In genomic region chr6:116564921-116565872, GRCh38 we compare ENCODE assay signal across 10 cellular contexts. TPM values are rescaled to one million over a fixed set of nuclear protein-coding genes. Genes with fewer than 3 reads are reported as not detected.
DNase-seq lines count a peak whose midpoint lies in the region; ATAC-seq and TF ChIP-seq lines count a peak whose summit lies in the region.
"Had no signal": no experiment of that assay in that cellular context is flagged by ENCODE, and none has a peak within 500 bp of the region (broad histone marks: within the 10 kb centered on the region; RNA-seq: fewer than 3 reads in every experiment).

No MANE protein-coding gene starts in this region.

- intact Hi-C loops in IMR-90 (cut with micrococcal nuclease) = loop anchor here (5.0 kb wide), 1 partner anchor 118 kb away; no protein-coding TSS in a partner anchor

- H2BK15ac ChIP-seq in IMR-90 (ENCODE audit: low read depth, low read length) = peak overlapping the region; percentile 81; the same call in 1 of the 3 replicates

- no peaks in the 10 kb centered on the region for H3K9me3 ChIP-seq in IMR-90 (ENCODE audit: control insufficient read depth, insufficient read depth, low read length)

- H3K4me2 ChIP-seq in IMR-90 (ENCODE audit: low read depth, low read length) = peak overlapping the region; percentile 88

- in situ Hi-C loops in IMR-90 (cut with MboI; ENCODE audit: low sequenced_read_pairs) = loop anchor here (5.0 kb wide), 1 partner anchor 298 kb away; no protein-coding TSS in a partner anchor
- in situ Hi-C loops in GM13976 (cut with MboI; ENCODE audit: low sequenced_read_pairs, unreplicated experiment) = no loop called here

- H3K9me3 Mint-ChIP-seq in activated naive CD8-positive, alpha-beta T cell treated with anti-CD3 and anti-CD28 coated beads, Interleukin-2, amount 50 U/mL, for 24 hours = no peaks in the 10 kb centered on the region
- H3K9me3 Mint-ChIP-seq in immature natural killer cell = no peaks in the 10 kb centered on the region

- dilution Hi-C loops in IMR-90 (cut with HindIII; ENCODE audit: low sequenced_read_pairs, unreplicated experiment) = no loop called here

- peak overlapping the region; percentile 59; the same call in 1 of the 2 replicates for H3K23ac ChIP-seq in IMR-90 (ENCODE audit: low read depth, low read length)

- H2BK120ac ChIP-seq in IMR-90 (ENCODE audit: low read depth, low read length) = peak overlapping the region; percentile 81

- DNase-seq in IMR-90 (no peak), immature natural killer cell (peak; percentile 8 to 23 (median 11)), GM13976 (ENCODE audit: low spot score) (no peak), 8988T (no peak)
- peak; percentile 25 for DNase-seq in activated naive CD8-positive, alpha-beta T cell treated with anti-CD3 and anti-CD28 coated beads, Interleukin-2, amount 50 U/mL, for 24 hours
- peak; percentile 32 for DNase-seq in stimulated activated naive CD8-positive, alpha-beta T cell treated with anti-CD3 and anti-CD28 coated beads, Interleukin-15, Interleukin-2, amounts not matched to agents 100 U/mL and 50 U/mL, for 24 hours
- DNase-seq in activated CD4-positive, CD25-positive, alpha-beta regulatory T cell (lab: John Stamatoyannopoulos, UW) = no peak

- no peak overlapping the region for H3K27ac Mint-ChIP-seq in activated naive CD8-positive, alpha-beta T cell treated with anti-CD3 and anti-CD28 coated beads, Interleukin-2, amount 50 U/mL, for 24 hours
- no peak overlapping the region for H3K27ac Mint-ChIP-seq in immature natural killer cell

- TF ChIP-seq CTCF in IMR-90 (conservative IDR thresholded peaks at IDR 0.05; ENCODE audit: low read depth, low read length) (no peak), GM13976 (IDR thresholded peaks at IDR 0.05; ENCODE audit: borderline replicate concordance, control extremely low read depth, extremely low read depth, insufficient read depth, missing control alignments) (no peak)

- no peaks in the 10 kb centered on the region for H3K36me3 Mint-ChIP-seq in activated naive CD8-positive, alpha-beta T cell treated with anti-CD3 and anti-CD28 coated beads, Interleukin-2, amount 50 U/mL, for 24 hours (ENCODE audit: low read depth)
- H3K36me3 Mint-ChIP-seq in immature natural killer cell = peaks cover 0 to 3% (median 0%) of the 10 kb centered on the region in 3 donors

- H2BK5ac ChIP-seq in IMR-90 (ENCODE audit: low read depth, low read length, poor library complexity, severe bottlenecking) = peak overlapping the region; percentile 90

- CTCF ChIA-PET in IMR-90 (lab: Yijun Ruan, JAX) = interaction anchor here (0.6 to 1.5 kb wide), 2 partner anchors 296 to 335 kb away, joined by 3 to 7 read pairs; no protein-coding TSS in a partner anchor

- H3K4me3 Mint-ChIP-seq in activated naive CD8-positive, alpha-beta T cell treated with anti-CD3 and anti-CD28 coated beads, Interleukin-2, amount 50 U/mL, for 24 hours = peak overlapping the region; percentile 33
- H3K4me3 Mint-ChIP-seq in immature natural killer cell = peak overlapping the region in 1 of 5 donors; percentile 27

- H2BK20ac ChIP-seq in IMR-90 (ENCODE audit: low read depth, low read length) = peak overlapping the region; percentile 54; the same call in 1 of the 2 replicates

- H4K20me1 ChIP-seq in IMR-90 (ENCODE audit: insufficient read depth, low read length) = no peaks in the 10 kb centered on the region

- peak overlapping the region; percentile 55; the same call in 1 of the 2 replicates for H3K9ac ChIP-seq in IMR-90 (ENCODE audit: low read depth, low read length)

- peak overlapping the region; percentile 88 for H4K5ac ChIP-seq in IMR-90 (ENCODE audit: low read depth, low read length)

- peaks cover 3% of the 10 kb centered on the region; the same call in 1 of the 2 replicates for H3K9me1 ChIP-seq in IMR-90 (ENCODE audit: insufficient read depth, low read length)

- peak overlapping the region; percentile 52 for H3K27ac ChIP-seq in IMR-90 (ENCODE audit: insufficient read depth, low read length)
- H3K27ac ChIP-seq: VCaP had no signal

- H3K56ac ChIP-seq in IMR-90 (ENCODE audit: extremely low read depth, insufficient read depth, low read length) = no peak overlapping the region

- no TSS peak for BruUV-seq in IMR-90 (replicated peaks; lab: Mats Ljungman, UMichigan)

- peak overlapping the region; percentile 89 for H2AFZ ChIP-seq in IMR-90 (replicated peaks; ENCODE audit: low read length, poor library complexity)

- no peak for TF ChIP-seq RAD21 in IMR-90 (IDR thresholded peaks at IDR 0.05; ENCODE audit: low read length)

- H3K4me1 ChIP-seq in IMR-90 (ENCODE audit: control insufficient read depth, insufficient read depth, low read length) = peaks cover 8% of the 10 kb centered on the region

- ATAC-seq in IMR-90 (ENCODE audit: low read depth) = no peak
- peak; percentile 38 for ATAC-seq in activated naive CD8-positive, alpha-beta T cell treated with anti-CD3 and anti-CD28 coated beads, Interleukin-2, amount 50 U/mL, for 24 hours
- ATAC-seq in stimulated activated naive CD8-positive, alpha-beta T cell treated with anti-CD3 and anti-CD28 coated beads, Interleukin-15, Interleukin-2, amounts not matched to agents 100 U/mL and 50 U/mL, for 24 hours = peak; percentile 38
- ATAC-seq in GM18867 (IDR thresholded peaks at IDR 0.05; ENCODE audit: unreplicated experiment) = no peak

- H2AK9ac ChIP-seq in IMR-90 (replicated peaks; ENCODE audit: low read depth, low read length, poor library complexity) = peak overlapping the region; percentile 84

- peak overlapping the region; percentile 61 to 84; a peak in 3 of 4 replicates for H4K8ac ChIP-seq in IMR-90 (ENCODE audit: low read depth in 2 of 2, low read length in 2 of 2)

- peak overlapping the region; percentile 65 for H3K4ac ChIP-seq in IMR-90 (ENCODE audit: low read depth, low read length)

- peaks cover 23% of the 10 kb centered on the region for H3K4me1 Mint-ChIP-seq in activated naive CD8-positive, alpha-beta T cell treated with anti-CD3 and anti-CD28 coated beads, Interleukin-2, amount 50 U/mL, for 24 hours
- peaks cover 5 to 11% of the 10 kb centered on the region in 2 donors for H3K4me1 Mint-ChIP-seq in immature natural killer cell

- TF ChIP-seq POLR2A in IMR-90 (IDR thresholded peaks at IDR 0.05; ENCODE audit: low read depth, low read length) = no peak

- no peak overlapping the region for H3K4me3 ChIP-seq in IMR-90 (ENCODE audit: insufficient read depth, low read depth, low read length)

- H3K14ac ChIP-seq in IMR-90 (replicated peaks; ENCODE audit: low read depth, low read length) = peak overlapping the region; percentile 44

- POLR2A ChIA-PET in IMR-90 (lab: Charles Lee; ENCODE audit: unreplicated experiment) = no interaction called here

- H2AK5ac ChIP-seq in IMR-90 (ENCODE audit: low read depth, low read length) = peak overlapping the region; percentile 26; the same call in 1 of the 2 replicates

- no peaks in the 10 kb centered on the region for H3K27me3 ChIP-seq in IMR-90 (ENCODE audit: control insufficient read depth, insufficient read depth, low read length)

- H3K36me3 ChIP-seq in IMR-90 (ENCODE audit: control insufficient read depth, insufficient read depth, low read length) = no peaks in the 10 kb centered on the region

- WGBS in IMR-90 (ENCODE audit: extremely low coverage in 2 of 2, insufficient read length in 1 of 2), 2 experiments = 73% methylated on average over 19 of the region's 42 CpGs; no CpG with 5 or more reads in 1 of the 2 experiments

- H4K91ac ChIP-seq in IMR-90 (ENCODE audit: insufficient read depth, low read depth, low read length) = peak overlapping the region; percentile 23; the same call in 1 of the 2 replicates

- peaks cover 5 to 13% of the 10 kb centered on the region in 2 experiments for H3K79me1 ChIP-seq in IMR-90 (ENCODE audit: low read depth in 1 of 2, low read length in 2 of 2)

- H3K27me3 Mint-ChIP-seq in activated naive CD8-positive, alpha-beta T cell treated with anti-CD3 and anti-CD28 coated beads, Interleukin-2, amount 50 U/mL, for 24 hours = peaks cover 9% of the 10 kb centered on the region
- H3K27me3 Mint-ChIP-seq in immature natural killer cell (ENCODE audit: low read depth in 3 of 3) = peaks cover 7 to 9% (median 7%) of the 10 kb centered on the region in 3 donors

- peak overlapping the region; percentile 66 for H3K18ac ChIP-seq in IMR-90 (ENCODE audit: low read depth, low read length)

TF ChIP-seq in IMR-90, 13 proteins besides CTCF, POLR2A, EP300 and RAD21 (continues in another document):
- TF ChIP-seq USF2 (IDR thresholded peaks at IDR 0.05; ENCODE audit: low read depth, low read length) = no peak

RNA-seq across cellular contexts. Expression of gene RWDD1, which starts 6.1 kb away (rescaled TPM):
- 35.8 and 92.8 TPM in 2 replicates for total RNA-seq in IMR-90 (2012; rRNA removed)
- 22.8 and 23.6 TPM in 2 replicates for polyA plus RNA-seq in IMR-90 (2012; rRNA removed)
- polyA plus RNA-seq in IMR-90 (2012; cell fraction: cytosol; rRNA removed) = 12.9 and 19.1 TPM in 2 replicates
- polyA plus RNA-seq in IMR-90 (2012; cell fraction: nucleus; rRNA removed; ENCODE audit: low replicate concordance) = 4.5 and 6.9 TPM in 2 replicates
- polyA plus RNA-seq in immature natural killer cell = 10 to 100 TPM; 69.1 to 87.3 (median 70.4) TPM

RNA-seq across cellular contexts. Expression of gene CALHM4, which starts 11.6 kb away (rescaled TPM):
- not detected in 2 replicates for total RNA-seq in IMR-90 (2012; rRNA removed)
- polyA plus RNA-seq in IMR-90 (2012; rRNA removed) = 0.07 and 0.11 TPM in 2 replicates
- polyA plus RNA-seq in IMR-90 (2012; cell fraction: cytosol; rRNA removed) = not detected in 2 replicates
- 0.04 and 0.16 TPM in 2 replicates for polyA plus RNA-seq in IMR-90 (2012; cell fraction: nucleus; rRNA removed; ENCODE audit: low replicate concordance)
- polyA plus RNA-seq in immature natural killer cell = not detected
- total RNA-seq: liver had no signal
- polyA plus RNA-seq: liver had no signal

RNA-seq across cellular contexts. Expression of gene TRAPPC3L, which starts 19.7 kb away (rescaled TPM):
- under 0.01 TPM in 1 of 2 replicates, not detected in the other for total RNA-seq in IMR-90 (2012; rRNA removed)
- polyA plus RNA-seq in IMR-90 (2012; rRNA removed) (0.03 TPM in 1 of 2 replicates, not detected in the other), immature natural killer cell (under 1 TPM in 2 of 3 donors, not detected in 1; 0.18 to 0.20 TPM)
- not detected in 2 replicates for polyA plus RNA-seq in IMR-90 (2012; cell fraction: cytosol; rRNA removed)
- polyA plus RNA-seq in IMR-90 (2012; cell fraction: nucleus; rRNA removed; ENCODE audit: low replicate concordance) = not detected in 2 replicates

RNA-seq across cellular contexts. Expression of gene RSPH4A, which starts 51.1 kb away (rescaled TPM):
- total RNA-seq in IMR-90 (2012; rRNA removed) = under 0.01 and 0.28 TPM in 2 replicates
- polyA plus RNA-seq in IMR-90 (2012; rRNA removed) (0.10 and 0.19 TPM in 2 replicates), immature natural killer cell (under 1 TPM in 1 of 3 donors, not detected in 2; 0.11 TPM)
- 0.01 and 0.09 TPM in 2 replicates for polyA plus RNA-seq in IMR-90 (2012; cell fraction: cytosol; rRNA removed)
- 0.33 and 1.2 TPM in 2 replicates for polyA plus RNA-seq in IMR-90 (2012; cell fraction: nucleus; rRNA removed; ENCODE audit: low replicate concordance)

RNA-seq across cellular contexts. Expression of gene CALHM5, which starts 53.8 kb away (rescaled TPM):
- 10.6 and 10.8 TPM in 2 replicates for total RNA-seq in IMR-90 (2012; rRNA removed)
- polyA plus RNA-seq in IMR-90 (2012; rRNA removed) (2.8 and 3.3 TPM in 2 replicates), immature natural killer cell (not detected)
- 1.1 and 2.0 TPM in 2 replicates for polyA plus RNA-seq in IMR-90 (2012; cell fraction: cytosol; rRNA removed)
- polyA plus RNA-seq in IMR-90 (2012; cell fraction: nucleus; rRNA removed; ENCODE audit: low replicate concordance) = 0.29 and 1.6 TPM in 2 replicates

Comparison
In these comparisons a context has a peak if more than half of its experiments do, and no peak if none do; other contexts are left out.
1. ATAC-seq: peak in activated naive CD8-positive, alpha-beta T cell treated with anti-CD3 and anti-CD28 coated beads, Interleukin-2, amount 50 U/mL, for 24 hours (single experiment) and stimulated activated naive CD8-positive, alpha-beta T cell treated with anti-CD3 and anti-CD28 coated beads, Interleukin-15, Interleukin-2, amounts not matched to agents 100 U/mL and 50 U/mL, for 24 hours (single experiment); none in IMR-90 (single experiment) and GM18867 (single experiment).
2. DNase-seq: peak in activated naive CD8-positive, alpha-beta T cell treated with anti-CD3 and anti-CD28 coated beads, Interleukin-2, amount 50 U/mL, for 24 hours (single experiment), immature natural killer cell (3 of 3) and stimulated activated naive CD8-positive, alpha-beta T cell treated with anti-CD3 and anti-CD28 coated beads, Interleukin-15, Interleukin-2, amounts not matched to agents 100 U/mL and 50 U/mL, for 24 hours (single experiment); none in IMR-90 (single experiment), GM13976 (single experiment), activated CD4-positive, CD25-positive, alpha-beta regulatory T cell (0 of 4) and 8988T (single experiment).